In the genomic region with DNA sequence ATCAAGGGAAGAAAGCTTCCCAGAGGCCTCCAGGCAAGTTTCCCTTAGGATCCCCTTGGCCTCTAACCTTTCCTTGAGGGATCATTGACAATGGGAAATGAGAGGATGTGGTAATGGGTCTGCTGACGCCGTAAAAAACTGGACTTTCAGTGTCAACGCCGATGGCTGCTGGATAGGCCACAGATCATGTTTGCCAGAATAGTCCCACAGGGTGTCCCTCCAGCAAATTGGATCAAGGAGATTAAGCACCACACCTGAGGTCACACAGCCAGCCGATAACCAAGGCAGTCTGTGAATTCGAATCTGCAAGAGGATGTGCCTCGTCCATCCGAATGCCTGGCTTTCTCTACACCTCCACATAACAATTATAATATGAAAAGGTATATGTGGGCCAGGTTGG, we compare ENCODE assay signal across 1 cellular context.
TF ChIP-seq lines count a peak whose summit lies in the region.

No MANE protein-coding gene starts in this region.

TF ChIP-seq in HepG2, 621 proteins besides CTCF, POLR2A, EP300 and RAD21 (continues in another document):
- no peak for TF ChIP-seq ZNF230 (CRISPR knock-in tag; IDR thresholded peaks at IDR 0.05)
- TF ChIP-seq, protein P1, sequence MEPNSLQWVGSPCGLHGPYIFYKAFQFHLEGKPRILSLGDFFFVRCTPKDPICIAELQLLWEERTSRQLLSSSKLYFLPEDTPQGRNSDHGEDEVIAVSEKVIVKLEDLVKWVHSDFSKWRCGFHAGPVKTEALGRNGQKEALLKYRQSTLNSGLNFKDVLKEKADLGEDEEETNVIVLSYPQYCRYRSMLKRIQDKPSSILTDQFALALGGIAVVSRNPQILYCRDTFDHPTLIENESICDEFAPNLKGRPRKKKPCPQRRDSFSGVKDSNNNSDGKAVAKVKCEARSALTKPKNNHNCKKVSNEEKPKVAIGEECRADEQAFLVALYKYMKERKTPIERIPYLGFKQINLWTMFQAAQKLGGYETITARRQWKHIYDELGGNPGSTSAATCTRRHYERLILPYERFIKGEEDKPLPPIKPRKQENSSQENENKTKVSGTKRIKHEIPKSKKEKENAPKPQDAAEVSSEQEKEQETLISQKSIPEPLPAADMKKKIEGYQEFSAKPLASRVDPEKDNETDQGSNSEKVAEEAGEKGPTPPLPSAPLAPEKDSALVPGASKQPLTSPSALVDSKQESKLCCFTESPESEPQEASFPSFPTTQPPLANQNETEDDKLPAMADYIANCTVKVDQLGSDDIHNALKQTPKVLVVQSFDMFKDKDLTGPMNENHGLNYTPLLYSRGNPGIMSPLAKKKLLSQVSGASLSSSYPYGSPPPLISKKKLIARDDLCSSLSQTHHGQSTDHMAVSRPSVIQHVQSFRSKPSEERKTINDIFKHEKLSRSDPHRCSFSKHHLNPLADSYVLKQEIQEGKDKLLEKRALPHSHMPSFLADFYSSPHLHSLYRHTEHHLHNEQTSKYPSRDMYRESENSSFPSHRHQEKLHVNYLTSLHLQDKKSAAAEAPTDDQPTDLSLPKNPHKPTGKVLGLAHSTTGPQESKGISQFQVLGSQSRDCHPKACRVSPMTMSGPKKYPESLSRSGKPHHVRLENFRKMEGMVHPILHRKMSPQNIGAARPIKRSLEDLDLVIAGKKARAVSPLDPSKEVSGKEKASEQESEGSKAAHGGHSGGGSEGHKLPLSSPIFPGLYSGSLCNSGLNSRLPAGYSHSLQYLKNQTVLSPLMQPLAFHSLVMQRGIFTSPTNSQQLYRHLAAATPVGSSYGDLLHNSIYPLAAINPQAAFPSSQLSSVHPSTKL (CRISPR knock-in tag; IDR thresholded peaks at IDR 0.05), result 0 out of 2 replicates have a peak, but pooled peaks have one; percentile 7
- 0 out of 4 replicates have a peak, but pooled peaks of 1 of the 2 experiments have one; percentile 18 for TF ChIP-seq MAFK (conservative IDR thresholded peaks at IDR 0.05 in 1 of 2, IDR thresholded peaks at IDR 0.05 in 1 of 2; ENCODE audit: low read length in 2 of 2)
- TF ChIP-seq ZMYM3 (CRISPR knock-in tag; IDR thresholded peaks at IDR 0.05), result peak; percentile 20; the same call in 1 of the 2 replicates
- TF ChIP-seq ZBTB21 (CRISPR knock-in tag; IDR thresholded peaks at IDR 0.05), result peak; percentile 42; the same call in 1 of the 2 replicates
- TF ChIP-seq BCL6 (CRISPR knock-in tag; IDR thresholded peaks at IDR 0.05), result peak; percentile 16; the same call in 1 of the 2 replicates
- TF ChIP-seq, protein P2, sequence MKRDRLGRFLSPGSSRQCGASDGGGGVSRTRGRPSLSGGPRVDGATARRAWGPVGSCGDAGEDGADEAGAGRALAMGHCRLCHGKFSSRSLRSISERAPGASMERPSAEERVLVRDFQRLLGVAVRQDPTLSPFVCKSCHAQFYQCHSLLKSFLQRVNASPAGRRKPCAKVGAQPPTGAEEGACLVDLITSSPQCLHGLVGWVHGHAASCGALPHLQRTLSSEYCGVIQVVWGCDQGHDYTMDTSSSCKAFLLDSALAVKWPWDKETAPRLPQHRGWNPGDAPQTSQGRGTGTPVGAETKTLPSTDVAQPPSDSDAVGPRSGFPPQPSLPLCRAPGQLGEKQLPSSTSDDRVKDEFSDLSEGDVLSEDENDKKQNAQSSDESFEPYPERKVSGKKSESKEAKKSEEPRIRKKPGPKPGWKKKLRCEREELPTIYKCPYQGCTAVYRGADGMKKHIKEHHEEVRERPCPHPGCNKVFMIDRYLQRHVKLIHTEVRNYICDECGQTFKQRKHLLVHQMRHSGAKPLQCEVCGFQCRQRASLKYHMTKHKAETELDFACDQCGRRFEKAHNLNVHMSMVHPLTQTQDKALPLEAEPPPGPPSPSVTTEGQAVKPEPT (CRISPR knock-in tag; IDR thresholded peaks at IDR 0.05; ENCODE audit: low read depth), result no peak
- TF ChIP-seq, protein P3, sequence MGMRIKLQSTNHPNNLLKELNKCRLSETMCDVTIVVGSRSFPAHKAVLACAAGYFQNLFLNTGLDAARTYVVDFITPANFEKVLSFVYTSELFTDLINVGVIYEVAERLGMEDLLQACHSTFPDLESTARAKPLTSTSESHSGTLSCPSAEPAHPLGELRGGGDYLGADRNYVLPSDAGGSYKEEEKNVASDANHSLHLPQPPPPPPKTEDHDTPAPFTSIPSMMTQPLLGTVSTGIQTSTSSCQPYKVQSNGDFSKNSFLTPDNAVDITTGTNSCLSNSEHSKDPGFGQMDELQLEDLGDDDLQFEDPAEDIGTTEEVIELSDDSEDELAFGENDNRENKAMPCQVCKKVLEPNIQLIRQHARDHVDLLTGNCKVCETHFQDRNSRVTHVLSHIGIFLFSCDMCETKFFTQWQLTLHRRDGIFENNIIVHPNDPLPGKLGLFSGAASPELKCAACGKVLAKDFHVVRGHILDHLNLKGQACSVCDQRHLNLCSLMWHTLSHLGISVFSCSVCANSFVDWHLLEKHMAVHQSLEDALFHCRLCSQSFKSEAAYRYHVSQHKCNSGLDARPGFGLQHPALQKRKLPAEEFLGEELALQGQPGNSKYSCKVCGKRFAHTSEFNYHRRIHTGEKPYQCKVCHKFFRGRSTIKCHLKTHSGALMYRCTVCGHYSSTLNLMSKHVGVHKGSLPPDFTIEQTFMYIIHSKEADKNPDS (CRISPR knock-in tag; IDR thresholded peaks at IDR 0.05), result no peak
- 0 out of 2 replicates have a peak, but pooled peaks have one; percentile 18 for TF ChIP-seq THAP11 (CRISPR knock-in tag; IDR thresholded peaks at IDR 0.05)
- TF ChIP-seq, protein P4, sequence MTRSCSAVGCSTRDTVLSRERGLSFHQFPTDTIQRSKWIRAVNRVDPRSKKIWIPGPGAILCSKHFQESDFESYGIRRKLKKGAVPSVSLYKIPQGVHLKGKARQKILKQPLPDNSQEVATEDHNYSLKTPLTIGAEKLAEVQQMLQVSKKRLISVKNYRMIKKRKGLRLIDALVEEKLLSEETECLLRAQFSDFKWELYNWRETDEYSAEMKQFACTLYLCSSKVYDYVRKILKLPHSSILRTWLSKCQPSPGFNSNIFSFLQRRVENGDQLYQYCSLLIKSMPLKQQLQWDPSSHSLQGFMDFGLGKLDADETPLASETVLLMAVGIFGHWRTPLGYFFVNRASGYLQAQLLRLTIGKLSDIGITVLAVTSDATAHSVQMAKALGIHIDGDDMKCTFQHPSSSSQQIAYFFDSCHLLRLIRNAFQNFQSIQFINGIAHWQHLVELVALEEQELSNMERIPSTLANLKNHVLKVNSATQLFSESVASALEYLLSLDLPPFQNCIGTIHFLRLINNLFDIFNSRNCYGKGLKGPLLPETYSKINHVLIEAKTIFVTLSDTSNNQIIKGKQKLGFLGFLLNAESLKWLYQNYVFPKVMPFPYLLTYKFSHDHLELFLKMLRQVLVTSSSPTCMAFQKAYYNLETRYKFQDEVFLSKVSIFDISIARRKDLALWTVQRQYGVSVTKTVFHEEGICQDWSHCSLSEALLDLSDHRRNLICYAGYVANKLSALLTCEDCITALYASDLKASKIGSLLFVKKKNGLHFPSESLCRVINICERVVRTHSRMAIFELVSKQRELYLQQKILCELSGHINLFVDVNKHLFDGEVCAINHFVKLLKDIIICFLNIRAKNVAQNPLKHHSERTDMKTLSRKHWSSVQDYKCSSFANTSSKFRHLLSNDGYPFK (CRISPR knock-in tag; IDR thresholded peaks at IDR 0.05; ENCODE audit: borderline replicate concordance), result no peak
- TF ChIP-seq XRCC5 (optimal IDR thresholded peaks at IDR 0.05; ENCODE audit: low read length), result no peak
- TF ChIP-seq, protein P5, sequence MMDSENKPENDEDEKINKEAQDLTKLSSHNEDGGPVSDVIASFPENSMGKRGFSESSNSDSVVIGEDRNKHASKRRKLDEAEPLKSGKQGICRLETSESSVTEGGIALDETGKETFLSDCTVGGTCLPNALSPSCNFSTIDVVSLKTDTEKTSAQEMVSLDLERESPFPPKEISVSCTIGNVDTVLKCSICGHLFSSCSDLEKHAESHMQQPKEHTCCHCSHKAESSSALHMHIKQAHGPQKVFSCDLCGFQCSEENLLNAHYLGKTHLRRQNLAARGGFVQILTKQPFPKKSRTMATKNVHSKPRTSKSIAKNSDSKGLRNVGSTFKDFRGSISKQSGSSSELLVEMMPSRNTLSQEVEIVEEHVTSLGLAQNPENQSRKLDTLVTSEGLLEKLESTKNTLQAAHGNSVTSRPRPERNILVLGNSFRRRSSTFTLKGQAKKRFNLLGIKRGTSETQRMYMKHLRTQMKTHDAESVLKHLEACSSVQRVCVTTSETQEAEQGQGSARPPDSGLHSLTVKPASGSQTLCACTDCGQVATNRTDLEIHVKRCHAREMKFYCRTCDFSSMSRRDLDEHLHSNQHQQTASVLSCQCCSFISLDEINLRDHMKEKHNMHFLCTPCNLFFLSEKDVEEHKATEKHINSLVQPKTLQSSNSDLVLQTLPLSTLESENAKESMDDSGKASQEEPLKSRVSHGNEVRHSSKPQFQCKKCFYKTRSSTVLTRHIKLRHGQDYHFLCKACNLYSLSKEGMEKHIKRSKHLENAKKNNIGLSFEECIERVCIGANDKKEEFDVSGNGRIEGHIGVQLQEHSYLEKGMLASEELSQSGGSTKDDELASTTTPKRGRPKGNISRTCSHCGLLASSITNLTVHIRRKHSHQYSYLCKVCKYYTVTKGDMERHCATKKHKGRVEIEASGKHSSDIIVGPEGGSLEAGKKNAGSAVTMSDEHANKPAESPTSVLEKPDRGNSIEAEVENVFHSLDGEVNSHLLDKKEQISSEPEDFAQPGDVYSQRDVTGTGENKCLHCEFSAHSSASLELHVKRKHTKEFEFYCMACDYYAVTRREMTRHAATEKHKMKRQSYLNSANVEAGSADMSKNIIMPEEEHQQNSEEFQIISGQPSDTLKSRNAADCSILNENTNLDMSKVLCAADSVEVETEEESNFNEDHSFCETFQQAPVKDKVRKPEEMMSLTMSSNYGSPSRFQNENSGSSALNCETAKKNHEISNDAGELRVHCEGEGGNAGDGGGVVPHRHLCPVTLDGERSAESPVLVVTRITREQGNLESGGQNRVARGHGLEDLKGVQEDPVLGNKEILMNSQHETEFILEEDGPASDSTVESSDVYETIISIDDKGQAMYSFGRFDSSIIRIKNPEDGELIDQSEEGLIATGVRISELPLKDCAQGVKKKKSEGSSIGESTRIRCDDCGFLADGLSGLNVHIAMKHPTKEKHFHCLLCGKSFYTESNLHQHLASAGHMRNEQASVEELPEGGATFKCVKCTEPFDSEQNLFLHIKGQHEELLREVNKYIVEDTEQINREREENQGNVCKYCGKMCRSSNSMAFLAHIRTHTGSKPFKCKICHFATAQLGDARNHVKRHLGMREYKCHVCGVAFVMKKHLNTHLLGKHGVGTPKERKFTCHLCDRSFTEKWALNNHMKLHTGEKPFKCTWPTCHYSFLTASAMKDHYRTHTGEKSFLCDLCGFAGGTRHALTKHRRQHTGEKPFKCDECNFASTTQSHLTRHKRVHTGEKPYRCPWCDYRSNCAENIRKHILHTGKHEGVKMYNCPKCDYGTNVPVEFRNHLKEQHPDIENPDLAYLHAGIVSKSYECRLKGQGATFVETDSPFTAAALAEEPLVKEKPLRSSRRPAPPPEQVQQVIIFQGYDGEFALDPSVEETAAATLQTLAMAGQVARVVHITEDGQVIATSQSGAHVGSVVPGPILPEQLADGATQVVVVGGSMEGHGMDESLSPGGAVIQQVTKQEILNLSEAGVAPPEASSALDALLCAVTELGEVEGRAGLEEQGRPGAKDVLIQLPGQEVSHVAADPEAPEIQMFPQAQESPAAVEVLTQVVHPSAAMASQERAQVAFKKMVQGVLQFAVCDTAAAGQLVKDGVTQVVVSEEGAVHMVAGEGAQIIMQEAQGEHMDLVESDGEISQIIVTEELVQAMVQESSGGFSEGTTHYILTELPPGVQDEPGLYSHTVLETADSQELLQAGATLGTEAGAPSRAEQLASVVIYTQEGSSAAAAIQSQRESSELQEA (CRISPR knock-in tag; IDR thresholded peaks at IDR 0.05; ENCODE audit: not compliant biosample characterization), result no peak
- TF ChIP-seq TEAD2 (CRISPR knock-in tag; IDR thresholded peaks at IDR 0.05), result no peak
- TF ChIP-seq SOX5 (CRISPR knock-in tag; IDR thresholded peaks at IDR 0.05; ENCODE audit: borderline replicate concordance), result 0 out of 2 replicates have a peak, but pooled peaks have one; percentile 25
- TF ChIP-seq POLR2AphosphoS2 (IDR thresholded peaks at IDR 0.05; ENCODE audit: low read depth, low read length), result no peak
- no peak for TF ChIP-seq ZSCAN9 (CRISPR knock-in tag; IDR thresholded peaks at IDR 0.05; ENCODE audit: borderline replicate concordance)
- TF ChIP-seq TBX2 (CRISPR knock-in tag; IDR thresholded peaks at IDR 0.05; ENCODE audit: borderline replicate concordance), result peak; percentile 42; the same call in 1 of the 2 replicates
- TF ChIP-seq, protein P6, sequence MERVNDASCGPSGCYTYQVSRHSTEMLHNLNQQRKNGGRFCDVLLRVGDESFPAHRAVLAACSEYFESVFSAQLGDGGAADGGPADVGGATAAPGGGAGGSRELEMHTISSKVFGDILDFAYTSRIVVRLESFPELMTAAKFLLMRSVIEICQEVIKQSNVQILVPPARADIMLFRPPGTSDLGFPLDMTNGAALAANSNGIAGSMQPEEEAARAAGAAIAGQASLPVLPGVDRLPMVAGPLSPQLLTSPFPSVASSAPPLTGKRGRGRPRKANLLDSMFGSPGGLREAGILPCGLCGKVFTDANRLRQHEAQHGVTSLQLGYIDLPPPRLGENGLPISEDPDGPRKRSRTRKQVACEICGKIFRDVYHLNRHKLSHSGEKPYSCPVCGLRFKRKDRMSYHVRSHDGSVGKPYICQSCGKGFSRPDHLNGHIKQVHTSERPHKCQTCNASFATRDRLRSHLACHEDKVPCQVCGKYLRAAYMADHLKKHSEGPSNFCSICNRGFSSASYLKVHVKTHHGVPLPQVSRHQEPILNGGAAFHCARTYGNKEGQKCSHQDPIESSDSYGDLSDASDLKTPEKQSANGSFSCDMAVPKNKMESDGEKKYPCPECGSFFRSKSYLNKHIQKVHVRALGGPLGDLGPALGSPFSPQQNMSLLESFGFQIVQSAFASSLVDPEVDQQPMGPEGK (CRISPR knock-in tag; IDR thresholded peaks at IDR 0.05), result 0 out of 2 replicates have a peak, but pooled peaks have one; percentile 10
- TF ChIP-seq, protein P7, sequence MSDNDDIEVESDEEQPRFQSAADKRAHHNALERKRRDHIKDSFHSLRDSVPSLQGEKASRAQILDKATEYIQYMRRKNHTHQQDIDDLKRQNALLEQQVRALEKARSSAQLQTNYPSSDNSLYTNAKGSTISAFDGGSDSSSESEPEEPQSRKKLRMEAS (IDR thresholded peaks at IDR 0.05), result peak; percentile 31; the same call in 1 of the 2 replicates
- TF ChIP-seq PITX1 (CRISPR knock-in tag; IDR thresholded peaks at IDR 0.05), result peak; percentile 81
- TF ChIP-seq PHF21A (CRISPR knock-in tag; IDR thresholded peaks at IDR 0.05), result 0 out of 2 replicates have a peak, but pooled peaks have one; percentile 35
- peak; percentile 39 for TF ChIP-seq HNF4A (CRISPR knock-in tag; IDR thresholded peaks at IDR 0.05)
- TF ChIP-seq, protein P8, sequence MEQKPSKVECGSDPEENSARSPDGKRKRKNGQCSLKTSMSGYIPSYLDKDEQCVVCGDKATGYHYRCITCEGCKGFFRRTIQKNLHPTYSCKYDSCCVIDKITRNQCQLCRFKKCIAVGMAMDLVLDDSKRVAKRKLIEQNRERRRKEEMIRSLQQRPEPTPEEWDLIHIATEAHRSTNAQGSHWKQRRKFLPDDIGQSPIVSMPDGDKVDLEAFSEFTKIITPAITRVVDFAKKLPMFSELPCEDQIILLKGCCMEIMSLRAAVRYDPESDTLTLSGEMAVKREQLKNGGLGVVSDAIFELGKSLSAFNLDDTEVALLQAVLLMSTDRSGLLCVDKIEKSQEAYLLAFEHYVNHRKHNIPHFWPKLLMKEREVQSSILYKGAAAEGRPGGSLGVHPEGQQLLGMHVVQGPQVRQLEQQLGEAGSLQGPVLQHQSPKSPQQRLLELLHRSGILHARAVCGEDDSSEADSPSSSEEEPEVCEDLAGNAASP (CRISPR knock-in tag; IDR thresholded peaks at IDR 0.05; ENCODE audit: borderline replicate concordance), result peak; percentile 23; the same call in 1 of the 2 replicates
- no peak for TF ChIP-seq SOX13 (IDR thresholded peaks at IDR 0.05)
- peak in 1 of 2 experiments; percentile 18; a peak in 1 of 4 replicates for TF ChIP-seq SOX13 (CRISPR knock-in tag; conservative IDR thresholded peaks at IDR 0.05 in 1 of 2, IDR thresholded peaks at IDR 0.05 in 1 of 2)
- TF ChIP-seq, protein P9, sequence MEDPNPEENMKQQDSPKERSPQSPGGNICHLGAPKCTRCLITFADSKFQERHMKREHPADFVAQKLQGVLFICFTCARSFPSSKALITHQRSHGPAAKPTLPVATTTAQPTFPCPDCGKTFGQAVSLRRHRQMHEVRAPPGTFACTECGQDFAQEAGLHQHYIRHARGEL (CRISPR knock-in tag; IDR thresholded peaks at IDR 0.05), result no peak
- no peak for TF ChIP-seq TMF1 (CRISPR knock-in tag; IDR thresholded peaks at IDR 0.05; ENCODE audit: low read depth)
